In the genomic region with DNA sequence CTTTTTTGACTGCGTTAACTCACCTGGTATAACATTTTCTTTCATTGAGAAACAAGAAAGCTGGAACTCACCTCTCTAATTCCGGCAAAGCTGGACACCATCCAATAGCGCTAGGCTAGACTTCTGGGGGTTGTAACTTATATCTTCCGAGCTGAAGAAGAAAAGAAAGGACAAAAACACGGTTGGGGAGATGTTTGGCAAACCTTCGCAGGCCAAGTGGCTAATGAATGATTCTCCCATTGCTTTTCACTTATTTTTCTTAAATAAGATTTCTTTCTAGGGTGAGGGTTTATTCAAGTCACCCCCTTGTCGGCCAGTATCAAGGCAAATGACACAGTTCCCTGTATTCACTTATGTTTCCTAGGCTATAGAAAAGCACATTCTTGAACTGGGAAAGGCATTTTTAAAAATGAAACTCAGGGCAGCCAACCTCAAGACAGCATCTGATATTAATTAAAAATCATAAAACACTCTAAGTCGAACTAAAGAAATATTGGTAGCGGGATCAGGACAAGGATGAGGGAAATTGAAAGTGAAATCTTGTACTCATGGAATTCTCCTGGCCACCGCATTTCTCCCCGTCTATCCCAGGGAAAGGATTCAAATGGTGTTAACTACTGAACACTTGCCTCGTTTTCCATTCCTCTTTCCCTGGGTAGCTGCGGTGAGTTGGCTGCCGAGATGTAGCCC, we compare ENCODE assay signal across 15 cellular contexts.
A peak's percentile ranks its signal among the peaks of the same experiment; 100 is the strongest.
DNase-seq lines count a peak whose midpoint lies in the region; ATAC-seq and TF ChIP-seq lines count a peak whose summit lies in the region.
"Had no signal": no experiment of that assay in that cellular context is flagged by ENCODE, and none has a peak within 500 bp of the region (broad histone marks: within the 10 kb centered on the region; RNA-seq: fewer than 3 reads in every experiment).

No MANE protein-coding gene starts in this region.

- peaks cover 5 to 10% of the 10 kb centered on the region in 2 donors for H3K4me1 Mint-ChIP-seq in natural killer cell

- ATAC-seq in heart right ventricle = peak in 6 of 8 donors; percentile 30 to 70 (median 59)
- ATAC-seq in psoas muscle = no peak
- no peak for ATAC-seq in GM19397 (IDR thresholded peaks at IDR 0.05; ENCODE audit: unreplicated experiment)
- no peak for ATAC-seq in natural killer cell
- ATAC-seq: activated CD8-positive, alpha-beta T cell treated with anti-CD3 and anti-CD28 coated beads, Interleukin-2, amount 10 ng/mL, durations not matched to agents 7 days and 5 days; foreskin keratinocyte; GM12878 had no signal

- no peaks in the 10 kb centered on the region for H3K27me3 Mint-ChIP-seq in natural killer cell (ENCODE audit: low read depth in 2 of 2)

- 37 to 42% methylated on average over 14 of the region's 14 CpGs for WGBS in heart right ventricle, 2 donors
- WGBS in psoas muscle, 3 donors = 30 to 33% (median 31%) methylated on average over 14 of the region's 14 CpGs

- H3K27ac ChIP-seq in AG04450 (ENCODE audit: low read depth, low read length) (no peak overlapping the region), heart right ventricle (peak overlapping the region; percentile 22 to 86 (median 73)), psoas muscle (peak overlapping the region; percentile 34)
- H3K27ac ChIP-seq: foreskin keratinocyte had no signal

- POLR2A ChIA-PET in AG04450 (lab: Yijun Ruan, JAX) = no interaction called here

- H3K27ac Mint-ChIP-seq in natural killer cell = no peak overlapping the region
- H3K27ac Mint-ChIP-seq: activated CD8-positive, alpha-beta T cell treated with anti-CD3 and anti-CD28 coated beads, Interleukin-2, amount 10 ng/mL, durations not matched to agents 7 days and 5 days; CD14-positive monocyte had no signal

- DNase-seq in AG04450 (ENCODE audit: low read depth, low spot score) (no peak), heart right ventricle (no peak), psoas muscle (no peak), natural killer cell (no peak), DMS114 treated with DMSO at 0.1 percent for 48 hours (lab: John Stamatoyannopoulos, UW; ENCODE audit: unreplicated experiment) (no peak), NCI-H146 treated with DMSO at 0.1 percent for 48 hours (lab: John Stamatoyannopoulos, UW; ENCODE audit: unreplicated experiment) (no peak)
- DNase-seq: activated CD8-positive, alpha-beta T cell treated with anti-CD3 and anti-CD28 coated beads, Interleukin-2, amount 10 ng/mL, durations not matched to agents 7 days and 5 days; foreskin keratinocyte; NCI-H146; stimulated activated naive CD4-positive, alpha-beta T cell; T-helper 1 cell had no signal

- H3K9me3 ChIP-seq in AG04450 (ENCODE audit: control insufficient read depth, insufficient read depth, low read length) (no peaks in the 10 kb centered on the region; the same call in 1 of the 2 replicates), heart right ventricle (no peaks in the 10 kb centered on the region), psoas muscle (no peaks in the 10 kb centered on the region)

- H3K36me3 ChIP-seq in heart right ventricle (no peaks in the 10 kb centered on the region), psoas muscle (ENCODE audit: insufficient read depth in 1 of 2, low read depth in 1 of 2) (no peaks in the 10 kb centered on the region)

- H3K9me3 Mint-ChIP-seq in natural killer cell = no peaks in the 10 kb centered on the region

- H3K27me3 ChIP-seq in AG04450 (ENCODE audit: control insufficient read depth, insufficient read depth, low read length) (peaks cover 9% of the 10 kb centered on the region), heart right ventricle (no peaks in the 10 kb centered on the region), psoas muscle (ENCODE audit: insufficient read depth in 3 of 3, low read length in 2 of 3) (no peaks in the 10 kb centered on the region)

- H3K4me3 Mint-ChIP-seq in natural killer cell = no peak overlapping the region
- H3K4me3 Mint-ChIP-seq: activated CD8-positive, alpha-beta T cell treated with anti-CD3 and anti-CD28 coated beads, Interleukin-2, amount 10 ng/mL, durations not matched to agents 7 days and 5 days; CD14-positive monocyte had no signal

- intact Hi-C loops in heart right ventricle (cut with DNase I) (no loop called here), psoas muscle (cut with DNase I) (no loop called here), natural killer cell (cut with micrococcal nuclease) (no loop called here)

- H3K4me1 ChIP-seq in heart right ventricle = peaks cover 0 to 15% (median 4%) of the 10 kb centered on the region in 9 donors
- H3K4me1 ChIP-seq in psoas muscle = no peaks in the 10 kb centered on the region
- H3K4me1 ChIP-seq: foreskin keratinocyte had no signal

- H3K4me3 ChIP-seq in AG04450 (ENCODE audit: low read depth, low read length) (peak overlapping the region; percentile 41), WI38 (ENCODE audit: low read depth, low read length) (peak overlapping the region; percentile 50), heart right ventricle (peak overlapping the region; percentile 23 to 56 (median 38)), psoas muscle (peak overlapping the region; percentile 53)
- H3K4me3 ChIP-seq: GM12878 had no signal

- CTCF ChIA-PET in AG04450 (lab: Charles Lee) = no interaction called here

- no peaks in the 10 kb centered on the region for H3K36me3 Mint-ChIP-seq in natural killer cell
- H3K36me3 Mint-ChIP-seq: CD14-positive monocyte had no signal

- TF ChIP-seq CTCF in AG04450 (IDR thresholded peaks at IDR 0.05; ENCODE audit: low read depth, low read length) (no peak), WI38 (IDR thresholded peaks at IDR 0.05; ENCODE audit: low read depth, low read length) (no peak), heart right ventricle (IDR thresholded peaks at IDR 0.05) (no peak), psoas muscle (IDR thresholded peaks at IDR 0.05) (no peak), natural killer cell (IDR thresholded peaks at IDR 0.05) (no peak)

Comparison
In these comparisons a context has a peak if more than half of its experiments do, and no peak if none do; other contexts are left out.
1. ATAC-seq: peak in heart right ventricle (6 of 8); none in psoas muscle (0 of 4), GM19397 (single experiment) and natural killer cell (0 of 3).
2. Peak in every context shown above with its lines, with median percentiles within 50 percentile points of each other: H3K4me3 ChIP-seq.